Comparison of ENCODE assay signal across 14 cellular contexts in the genomic region with DNA sequence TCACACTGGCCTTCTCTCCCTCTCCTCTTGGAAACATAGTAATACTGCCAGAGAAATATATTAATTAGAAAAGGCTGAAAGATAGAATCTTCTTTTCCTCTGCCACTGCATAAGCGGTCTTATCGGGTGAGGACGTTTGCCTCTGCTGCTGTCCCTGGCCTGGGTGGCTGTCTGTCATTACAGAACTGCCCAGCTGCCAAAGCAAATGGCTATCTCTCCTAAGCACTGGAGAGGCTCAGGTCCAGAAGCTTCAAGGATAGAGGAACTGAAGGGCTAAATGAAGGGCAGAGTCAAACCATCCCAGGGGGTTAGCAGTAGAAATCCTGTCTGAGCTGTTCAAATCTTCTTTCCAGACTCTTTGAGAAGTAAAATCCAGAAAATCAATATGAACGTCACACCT.
DNase-seq lines count a peak whose midpoint lies in the region; ATAC-seq, FAIRE-seq and TF ChIP-seq lines count a peak whose summit lies in the region.
"Had no signal": no experiment of that assay in that cellular context is flagged by ENCODE, and none has a peak within 500 bp of the region (broad histone marks: within the 10 kb centered on the region; RNA-seq: fewer than 3 reads in every experiment).

No MANE protein-coding gene starts in this region.

- no peak overlapping the region for H3K27ac ChIP-seq in endodermal cell (ENCODE audit: low read depth, low read length)
- H3K27ac ChIP-seq: coronary artery, upper lobe of left lung had no signal

- H3K27ac Mint-ChIP-seq in activated T-cell treated with anti-CD3 and anti-CD28 coated beads, Interleukin-2, amount 50 U/mL, for 72 hours, result no peak overlapping the region
- no peak overlapping the region for H3K27ac Mint-ChIP-seq in HFFc6
- no peak overlapping the region for H3K27ac Mint-ChIP-seq in endodermal cell
- H3K27ac Mint-ChIP-seq in osteocyte (ENCODE audit: unreplicated experiment), result no peak overlapping the region

- 86 to 96% methylated on average over 2 to 4 of the region's 4 CpGs for WGBS in endodermal cell (ENCODE audit: insufficient coverage in 1 of 2, insufficient read length in 1 of 2), 2 experiments

- peaks cover 27% of the 10 kb centered on the region for H3K27me3 ChIP-seq in endodermal cell (ENCODE audit: control insufficient read depth, insufficient read depth, low read length, poor library complexity, severe bottlenecking)
- H3K27me3 ChIP-seq: adrenal gland had no signal

- H3K9me3 Mint-ChIP-seq in activated T-cell treated with anti-CD3 and anti-CD28 coated beads, Interleukin-2, amount 50 U/mL, for 72 hours, result no peaks in the 10 kb centered on the region
- H3K9me3 Mint-ChIP-seq in HFFc6, result no peaks in the 10 kb centered on the region
- H3K9me3 Mint-ChIP-seq in endodermal cell, result no peaks in the 10 kb centered on the region
- H3K9me3 Mint-ChIP-seq in osteocyte (ENCODE audit: unreplicated experiment), result no peaks in the 10 kb centered on the region

- H3K9ac ChIP-seq in endodermal cell (ENCODE audit: extremely low read depth, low read length, poor library complexity, severe bottlenecking), result no peak overlapping the region

- H3K9me3 ChIP-seq in endodermal cell (ENCODE audit: control insufficient read depth, low read length), result no peaks in the 10 kb centered on the region
- H3K9me3 ChIP-seq: adrenal gland, upper lobe of left lung had no signal

- H3K4me1 ChIP-seq in endodermal cell (ENCODE audit: control insufficient read depth, insufficient read depth, low read length), result no peaks in the 10 kb centered on the region
- H3K4me1 ChIP-seq: adrenal gland had no signal

- no peak for FAIRE-seq in H54 (lab: Jason Lieb, UNC)

- no peak for TF ChIP-seq POLR2A in H54 (IDR thresholded peaks at IDR 0.05; ENCODE audit: low read depth, low read length)

- no peaks in the 10 kb centered on the region for H3K36me3 ChIP-seq in endodermal cell (ENCODE audit: control insufficient read depth, insufficient read depth, low read length)
- H3K36me3 ChIP-seq: adrenal gland, upper lobe of left lung had no signal

- DNase-seq in activated T-cell treated with anti-CD3 and anti-CD28 coated beads, Interleukin-2, amount 50 U/mL, for 72 hours, result no peak
- DNase-seq in activated T-cell treated with anti-CD3 and anti-CD28 coated beads, Interleukin-2, amount 50 U/mL, for 48 hours, result no peak
- no peak for DNase-seq in HFFc6
- DNase-seq in endodermal cell, result no peak
- DNase-seq in osteocyte (ENCODE audit: extremely low spot score, unreplicated experiment), result no peak
- DNase-seq in HUDEP-2 (lab: John Stamatoyannopoulos, UW; ENCODE audit: unreplicated experiment in 76 of 76), result no peak
- DNase-seq in H54 (ENCODE audit: insufficient read length, low spot score), result no peak
- DNase-seq: NCI-H1092 treated with DMSO at 0.1 percent for 48 hours, posterior cingulate gyrus, upper lobe of left lung had no signal

- TF ChIP-seq CTCF in HFFc6 (IDR thresholded peaks at IDR 0.05) (no peak), endodermal cell (conservative IDR thresholded peaks at IDR 0.05) (no peak), osteocyte (IDR thresholded peaks at IDR 0.05) (no peak)

- peak overlapping the region; percentile 90 for H3K4me3 ChIP-seq in endodermal cell (ENCODE audit: low read length)

- H3K27me3 Mint-ChIP-seq in activated T-cell treated with anti-CD3 and anti-CD28 coated beads, Interleukin-2, amount 50 U/mL, for 72 hours (ENCODE audit: low read depth), result peaks cover 63% of the 10 kb centered on the region
- H3K27me3 Mint-ChIP-seq in HFFc6 (ENCODE audit: insufficient read depth) (peaks cover 22% of the 10 kb centered on the region), endodermal cell (ENCODE audit: insufficient read depth) (peaks cover 46% of the 10 kb centered on the region), osteocyte (ENCODE audit: unreplicated experiment) (peaks cover 13% of the 10 kb centered on the region)

- ATAC-seq in activated T-cell treated with anti-CD3 and anti-CD28 coated beads, Interleukin-2, amount 50 U/mL, for 72 hours (replicated peaks in 1 of 2), result no peak
- ATAC-seq in HG03175 (IDR thresholded peaks at IDR 0.05; ENCODE audit: unreplicated experiment), result no peak
- ATAC-seq: Panc1 had no signal

- peak overlapping the region; percentile 79 to 90 for H3K4me3 Mint-ChIP-seq in activated T-cell treated with anti-CD3 and anti-CD28 coated beads, Interleukin-2, amount 50 U/mL, for 72 hours
- H3K4me3 Mint-ChIP-seq in HFFc6, result peak overlapping the region; percentile 74; the same call in 1 of the 2 replicates
- peak overlapping the region; percentile 85 for H3K4me3 Mint-ChIP-seq in endodermal cell
- H3K4me3 Mint-ChIP-seq in osteocyte (ENCODE audit: unreplicated experiment), result peak overlapping the region; percentile 81

- H3K36me3 Mint-ChIP-seq in activated T-cell treated with anti-CD3 and anti-CD28 coated beads, Interleukin-2, amount 50 U/mL, for 72 hours (ENCODE audit: insufficient read depth in 2 of 2), result peaks cover 0 to 2% of the 10 kb centered on the region in 2 donors
- H3K36me3 Mint-ChIP-seq in HFFc6 (ENCODE audit: low read depth) (no peaks in the 10 kb centered on the region), endodermal cell (ENCODE audit: low read depth) (no peaks in the 10 kb centered on the region), osteocyte (ENCODE audit: unreplicated experiment) (no peaks in the 10 kb centered on the region)

- H3K4me1 Mint-ChIP-seq in activated T-cell treated with anti-CD3 and anti-CD28 coated beads, Interleukin-2, amount 50 U/mL, for 72 hours (ENCODE audit: low read depth), result peaks cover 22% of the 10 kb centered on the region
- H3K4me1 Mint-ChIP-seq in HFFc6 (ENCODE audit: low read depth), result peaks cover 17% of the 10 kb centered on the region
- peaks cover 19% of the 10 kb centered on the region for H3K4me1 Mint-ChIP-seq in endodermal cell
- H3K4me1 Mint-ChIP-seq in osteocyte (ENCODE audit: unreplicated experiment), result peaks cover 20% of the 10 kb centered on the region
